ENCODE assay signal across 24 cellular contexts in genomic region chr4:176868676-176869075, GRCh38.
"Had no signal": no experiment of that assay in that cellular context is flagged by ENCODE, and none has a peak within 500 bp of the region (broad histone marks: within the 10 kb centered on the region; RNA-seq: fewer than 3 reads in every experiment).

No MANE protein-coding gene starts in this region.

- H3K9me3 ChIP-seq: neutrophil, ovary, right lobe of liver, tibial nerve, uterus had no signal

- ATAC-seq: natural killer cell; right lobe of liver; stimulated activated memory B cell treated with anti-CD40 and anti-IgM and Interleukin-4, amounts not matched to agents 10 μg/mL and 1 μg/mL and 100 μg/mL, for 72 hours; stimulated activated naive CD8-positive, alpha-beta T cell treated with anti-CD3 and anti-CD28 coated beads, Interleukin-15, amount 100 ng/mL, for 72 hours had no signal

- H2AFZ ChIP-seq: neural progenitor cell had no signal

- H3K27me3 ChIP-seq: neural progenitor cell, neutrophil, ovary, right atrium auricular region, right lobe of liver, tibial nerve, uterus had no signal

- H3K9ac ChIP-seq: neural progenitor cell had no signal

- H3K4me1 ChIP-seq: left ventricle myocardium inferior, neural progenitor cell, right atrium auricular region, right lobe of liver, tibial nerve, uterus had no signal

- H3K36me3 ChIP-seq: left ventricle myocardium inferior, neural progenitor cell, neutrophil, ovary, right atrium auricular region, right lobe of liver, tibial nerve, uterus had no signal

- DNase-seq: islet precursor cell; left ventricle myocardium inferior; mesendoderm; naive B cell; natural killer cell; nephron progenitor cell; occipital lobe; ovary; right lobe of liver; stimulated activated CD4-positive, alpha-beta T cell treated with anti-CD3 and anti-CD28 coated beads, Interleukin-1b, Interleukin-23, amount 100 ng/mL, for 48 hours; stimulated activated CD4-positive, alpha-beta T cell treated with anti-CD3 and anti-CD28 coated beads, Interleukin-2, amount 100 ng/mL, for 48 hours; stimulated activated CD4-positive, alpha-beta T cell treated with anti-CD3 and anti-CD28 coated beads, Interleukin-4, amount 100 ng/mL, for 4 hours; stimulated activated CD8-positive, alpha-beta memory T cell treated with anti-CD3 and anti-CD28 coated beads, Interleukin-4, amount 100 ng/mL, for 48 hours; stimulated activated naive CD4-positive, alpha-beta T cell treated with Interleukin-2 at 50 U/mL for 16 hours; stimulated activated naive CD8-positive, alpha-beta T cell treated with anti-CD3 and anti-CD28 coated beads, Interleukin-15, amount 100 ng/mL, for 72 hours; substantia nigra; uterus had no signal

- H3K4me2 ChIP-seq: neural progenitor cell, smooth muscle cell had no signal

- H3K27ac ChIP-seq: left ventricle myocardium inferior, neural progenitor cell, neutrophil, ovary, right atrium auricular region, right lobe of liver, tibial nerve, uterus had no signal

- H3K4me3 ChIP-seq: left ventricle myocardium inferior, lung, neural progenitor cell, ovary, right atrium auricular region, right lobe of liver, smooth muscle cell, tibial nerve, uterus had no signal
